In the genomic region with DNA sequence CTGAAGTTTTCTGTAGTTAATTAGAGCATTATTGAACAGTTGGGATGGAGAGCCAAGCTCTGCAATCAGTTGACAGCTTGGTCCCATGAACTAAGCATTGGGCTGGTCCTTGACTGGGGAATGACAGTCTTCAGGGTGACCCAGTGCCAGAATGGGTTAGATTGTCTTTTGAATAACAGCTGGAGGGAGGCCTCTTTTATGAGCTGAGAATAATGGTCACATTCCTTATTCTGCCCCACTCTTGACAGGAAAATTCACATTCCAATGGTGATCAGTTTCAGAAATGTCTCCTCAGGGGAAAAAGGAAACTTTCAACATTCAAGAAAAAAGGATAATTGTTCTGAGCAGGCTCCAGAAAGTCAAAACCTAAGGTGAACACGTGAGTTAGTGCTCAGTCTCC, we compare ENCODE assay signal across 20 cellular contexts.
"Had no signal": no experiment of that assay in that cellular context is flagged by ENCODE, and none has a peak within 500 bp of the region (broad histone marks: within the 10 kb centered on the region; RNA-seq: fewer than 3 reads in every experiment).

No MANE protein-coding gene starts in this region.

- ATAC-seq: esophagus mucosa; left lobe of liver; natural killer cell treated with Interleukin-12 subunit alpha and Interleukin-12 subunit beta and Interleukin-15 and Interleukin-18, amount 100 ng/mL, for 72 hours; pancreas; sciatic nerve; stimulated activated effector memory CD8-positive, alpha-beta T cell treated with anti-CD3 and anti-CD28 coated beads, Interleukin-12 subunit alpha, Interleukin-12 subunit beta, amount 100 ng/mL, for 72 hours had no signal

- H3K36me3 ChIP-seq: neutrophil, pancreas, right atrium auricular region, stomach, thyroid gland had no signal

- H3K9me3 ChIP-seq: neutrophil, pancreas, right atrium auricular region, stomach, thyroid gland had no signal

- H3K27ac ChIP-seq: dorsolateral prefrontal cortex, epithelial cell of prostate, neutrophil, pancreas, right atrium auricular region, stomach, thyroid gland had no signal

- H3K4me3 ChIP-seq: dorsolateral prefrontal cortex, lung, pancreas, right atrium auricular region, stomach, thyroid gland had no signal

- H3K27me3 ChIP-seq: dorsolateral prefrontal cortex, neutrophil, pancreas, right atrium auricular region, stomach, thyroid gland had no signal

- DNase-seq: dorsolateral prefrontal cortex; effector CD4-positive, alpha-beta T cell; head of caudate nucleus; kidney; naive B cell; pancreas; stimulated activated CD4-positive, alpha-beta T cell treated with anti-CD3 and anti-CD28 coated beads, Interleukin-2, amount 100 ng/mL, for 24 hours; stimulated activated CD4-positive, alpha-beta T cell treated with anti-CD3 and anti-CD28 coated beads, Interleukin-4, amount 100 ng/mL, for 24 hours; stimulated activated naive CD4-positive, alpha-beta T cell treated with Interleukin-2 at 50 U/mL for 16 hours; stomach; thyroid gland had no signal

- H3K4me1 ChIP-seq: pancreas, stomach, thyroid gland had no signal
